ENCODE assay signal across 8 cellular contexts in genomic region chr5:113295111-113295539, GRCh38.
DNase-seq lines count a peak whose midpoint lies in the region; ATAC-seq and TF ChIP-seq lines count a peak whose summit lies in the region.

No MANE protein-coding gene starts in this region.

- H3K4me1 Mint-ChIP-seq in stimulated activated naive CD8-positive, alpha-beta T cell treated with anti-CD3 and anti-CD28 coated beads, Interleukin-15, Interleukin-2, amounts not matched to agents 100 ng/mL and 50 ng/mL, for 24 hours (ENCODE audit: low read depth) = peaks cover 18% of the 10 kb centered on the region
- H3K4me1 Mint-ChIP-seq in chondrocyte (ENCODE audit: low read depth) = peaks cover 32% of the 10 kb centered on the region

- no peaks in the 10 kb centered on the region for H3K36me3 Mint-ChIP-seq in stimulated activated naive CD8-positive, alpha-beta T cell treated with anti-CD3 and anti-CD28 coated beads, Interleukin-15, Interleukin-2, amounts not matched to agents 100 ng/mL and 50 ng/mL, for 24 hours (ENCODE audit: low read depth)
- no peaks in the 10 kb centered on the region for H3K36me3 Mint-ChIP-seq in chondrocyte (ENCODE audit: low read depth)

- H2BK12ac ChIP-seq in mesenchymal stem cell (ENCODE audit: low read length in 2 of 2) = peak overlapping the region in 1 of 2 experiments; percentile 35

- peak overlapping the region; percentile 43 to 46 for H3K4ac ChIP-seq in mesenchymal stem cell (ENCODE audit: low read depth in 1 of 2, low read length in 2 of 2)

- H3K4me2 ChIP-seq in mesenchymal stem cell (ENCODE audit: low read length, poor library complexity, severe bottlenecking) = peak overlapping the region; percentile 89

- H3K9ac ChIP-seq in mesenchymal stem cell (ENCODE audit: low read length) = peak overlapping the region; percentile 93

- H3K27me3 ChIP-seq in mesenchymal stem cell (ENCODE audit: control insufficient read depth in 1 of 2, insufficient read depth in 1 of 2, low read length in 2 of 2) = no peaks in the 10 kb centered on the region

- H3K27ac ChIP-seq in mesenchymal stem cell (ENCODE audit: low read length, poor library complexity, severe bottlenecking) = peak overlapping the region; percentile 83

- peak overlapping the region; percentile 42 for H3K27ac Mint-ChIP-seq in stimulated activated naive CD8-positive, alpha-beta T cell treated with anti-CD3 and anti-CD28 coated beads, Interleukin-15, Interleukin-2, amounts not matched to agents 100 ng/mL and 50 ng/mL, for 24 hours
- H3K27ac Mint-ChIP-seq in chondrocyte (ENCODE audit: unreplicated experiment) = peak overlapping the region; percentile 93

- peak; percentile 26 for TF ChIP-seq CTCF in chondrocyte (IDR thresholded peaks at IDR 0.05)

- H3K4me3 ChIP-seq in mesenchymal stem cell (ENCODE audit: insufficient read depth in 1 of 2, low read depth in 1 of 2, low read length in 2 of 2) = peak overlapping the region; percentile 81 to 93

- 21% methylated on average over 6 of the region's 8 CpGs for WGBS in mesenchymal stem cell

- no peaks in the 10 kb centered on the region for H3K9me3 Mint-ChIP-seq in stimulated activated naive CD8-positive, alpha-beta T cell treated with anti-CD3 and anti-CD28 coated beads, Interleukin-15, Interleukin-2, amounts not matched to agents 100 ng/mL and 50 ng/mL, for 24 hours
- no peaks in the 10 kb centered on the region for H3K9me3 Mint-ChIP-seq in chondrocyte (ENCODE audit: low read depth)

- no peaks in the 10 kb centered on the region for H3K36me3 ChIP-seq in mesenchymal stem cell (ENCODE audit: control insufficient read depth in 1 of 2, insufficient read depth in 2 of 2, low read depth in 1 of 2, low read length in 2 of 2)

- no peak overlapping the region for H3K23ac ChIP-seq in mesenchymal stem cell (ENCODE audit: low read length in 2 of 2)

- H3K27me3 Mint-ChIP-seq in stimulated activated naive CD8-positive, alpha-beta T cell treated with anti-CD3 and anti-CD28 coated beads, Interleukin-15, Interleukin-2, amounts not matched to agents 100 ng/mL and 50 ng/mL, for 24 hours = peaks cover 55% of the 10 kb centered on the region
- H3K27me3 Mint-ChIP-seq in chondrocyte (ENCODE audit: low read depth) = no peaks in the 10 kb centered on the region

- peak overlapping the region; percentile 86 for H3K4me3 Mint-ChIP-seq in stimulated activated naive CD8-positive, alpha-beta T cell treated with anti-CD3 and anti-CD28 coated beads, Interleukin-15, Interleukin-2, amounts not matched to agents 100 ng/mL and 50 ng/mL, for 24 hours
- H3K4me3 Mint-ChIP-seq in chondrocyte (ENCODE audit: unreplicated experiment) = peak overlapping the region; percentile 91

- H2BK120ac ChIP-seq in mesenchymal stem cell (ENCODE audit: low read depth, low read length) = no peak overlapping the region

- H3K79me1 ChIP-seq in mesenchymal stem cell (replicated peaks; ENCODE audit: low read length, poor library complexity, severe bottlenecking) = peaks cover 9% of the 10 kb centered on the region

- ATAC-seq in stimulated activated naive CD8-positive, alpha-beta T cell treated with anti-CD3 and anti-CD28 coated beads, Interleukin-15, Interleukin-2, amounts not matched to agents 100 U/mL and 50 U/mL, for 24 hours = no peak
- ATAC-seq in HG02798 (IDR thresholded peaks at IDR 0.05; ENCODE audit: poor library complexity, unreplicated experiment) = no peak

- H3K4me1 ChIP-seq in mesenchymal stem cell (ENCODE audit: control insufficient read depth, insufficient read depth, low read depth, low read length) = peaks cover 4% of the 10 kb centered on the region

- H2BK5ac ChIP-seq in mesenchymal stem cell (ENCODE audit: low read depth, low read length, poor library complexity, severe bottlenecking) = no peak overlapping the region

- no peaks in the 10 kb centered on the region for H3K9me3 ChIP-seq in mesenchymal stem cell (ENCODE audit: control insufficient read depth, low read length)

- no peak overlapping the region for H4K8ac ChIP-seq in mesenchymal stem cell (ENCODE audit: low read length)

- H3K18ac ChIP-seq in mesenchymal stem cell (ENCODE audit: low read depth in 1 of 2, low read length in 2 of 2) = no peak overlapping the region

- H2AK5ac ChIP-seq in mesenchymal stem cell (ENCODE audit: low read length, severe bottlenecking) = no peak overlapping the region

- no peak overlapping the region for H2BK15ac ChIP-seq in mesenchymal stem cell (ENCODE audit: low read depth, poor library complexity, severe bottlenecking)

- H2AFZ ChIP-seq in mesenchymal stem cell (ENCODE audit: low read depth, low read length) = no peak overlapping the region

- no peak overlapping the region for H4K91ac ChIP-seq in mesenchymal stem cell (ENCODE audit: low read length)

- DNase-seq in stimulated activated naive CD8-positive, alpha-beta T cell treated with anti-CD3 and anti-CD28 coated beads, Interleukin-15, Interleukin-2, amounts not matched to agents 100 U/mL and 50 U/mL, for 24 hours = no peak
- no peak for DNase-seq in chondrocyte (ENCODE audit: low spot score)
- DNase-seq in mesenchymal stem cell = no peak
- no peak for DNase-seq in NCI-H146 (lab: John Stamatoyannopoulos, UW)
- DNase-seq in effector CD8-positive, alpha-beta T cell (lab: John Stamatoyannopoulos, UW) = no peak
- DNase-seq in EL = no peak

- H3K14ac ChIP-seq in mesenchymal stem cell (ENCODE audit: low read length in 2 of 2) = no peak overlapping the region
